ENCODE assay signal across 27 cellular contexts in the genomic region with DNA sequence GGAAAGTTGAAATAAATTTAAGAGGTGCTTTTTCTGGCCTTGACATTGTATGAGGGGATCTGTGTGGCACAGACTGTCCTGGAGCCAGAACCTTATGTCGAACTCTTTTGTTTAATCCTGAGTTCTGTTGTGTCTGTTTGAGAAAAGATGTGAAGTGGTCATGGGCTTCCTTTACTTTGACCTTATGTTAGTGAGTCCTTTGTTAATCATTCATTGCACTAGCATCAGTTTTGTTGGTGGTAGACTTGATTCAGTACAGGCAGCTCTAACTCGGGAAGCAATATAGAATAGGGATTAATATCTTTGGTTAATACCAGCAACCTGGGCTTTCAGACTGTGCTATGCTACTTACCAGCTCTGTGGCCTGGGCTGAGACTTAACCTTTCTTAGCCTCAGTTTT.
"Had no signal": no experiment of that assay in that cellular context is flagged by ENCODE, and none has a peak within 500 bp of the region (broad histone marks: within the 10 kb centered on the region; RNA-seq: fewer than 3 reads in every experiment).

No MANE protein-coding gene starts in this region.

- H3K36me3 Mint-ChIP-seq: activated naive CD8-positive, alpha-beta T cell; brain; T-cell had no signal

- H3K27me3 Mint-ChIP-seq: activated CD4-positive, alpha-beta memory T cell treated with anti-CD3 and anti-CD28 coated beads, Interleukin-2, amount 10 ng/mL, durations not matched to agents 7 days and 5 days; activated CD4-positive, alpha-beta T cell treated with anti-CD3 and anti-CD28 coated beads for 36 hours; activated naive CD8-positive, alpha-beta T cell; activated T-helper 17 cell treated with anti-CD3 and anti-CD28 coated beads, Interleukin-2, amount 50 U/mL, for 72 hours; central memory CD8-positive, alpha-beta T cell; T-cell had no signal

- H3K4me3 Mint-ChIP-seq: activated CD4-positive, alpha-beta memory T cell treated with anti-CD3 and anti-CD28 coated beads, Interleukin-2, amount 10 ng/mL, durations not matched to agents 7 days and 5 days; activated CD4-positive, alpha-beta T cell treated with anti-CD3 and anti-CD28 coated beads for 36 hours; activated naive CD4-positive, alpha-beta T cell treated with anti-CD3 and anti-CD28 coated beads for 36 hours; activated naive CD8-positive, alpha-beta T cell; activated T-helper 17 cell treated with anti-CD3 and anti-CD28 coated beads, Interleukin-2, amount 50 U/mL, for 72 hours; central memory CD8-positive, alpha-beta T cell; T-cell had no signal

- H3K27ac Mint-ChIP-seq: activated CD4-positive, alpha-beta memory T cell treated with anti-CD3 and anti-CD28 coated beads, Interleukin-2, amount 10 ng/mL, durations not matched to agents 7 days and 5 days; activated CD4-positive, alpha-beta T cell treated with anti-CD3 and anti-CD28 coated beads for 36 hours; activated naive CD4-positive, alpha-beta T cell treated with anti-CD3 and anti-CD28 coated beads for 36 hours; activated naive CD8-positive, alpha-beta T cell; activated T-helper 17 cell treated with anti-CD3 and anti-CD28 coated beads, Interleukin-2, amount 50 U/mL, for 72 hours; T-cell had no signal

- H3K4me3 ChIP-seq: K562 had no signal

- H3K4me1 Mint-ChIP-seq: activated CD4-positive, alpha-beta memory T cell treated with anti-CD3 and anti-CD28 coated beads, Interleukin-2, amount 10 ng/mL, durations not matched to agents 7 days and 5 days; activated CD4-positive, alpha-beta T cell treated with anti-CD3 and anti-CD28 coated beads for 36 hours; activated T-helper 17 cell treated with anti-CD3 and anti-CD28 coated beads, Interleukin-2, amount 50 U/mL, for 72 hours; central memory CD8-positive, alpha-beta T cell; T-cell had no signal

- ATAC-seq: activated CD4-positive, alpha-beta T cell treated with anti-CD3 and anti-CD28 coated beads for 36 hours; activated T-helper 17 cell treated with anti-CD3 and anti-CD28 coated beads, Interleukin-2, amount 50 U/mL, for 72 hours; K562; PC-3; T-cell had no signal

- H3K9me3 Mint-ChIP-seq: activated CD4-positive, alpha-beta memory T cell treated with anti-CD3 and anti-CD28 coated beads, Interleukin-2, amount 10 ng/mL, durations not matched to agents 7 days and 5 days; activated naive CD4-positive, alpha-beta T cell treated with anti-CD3 and anti-CD28 coated beads for 36 hours; activated T-helper 17 cell treated with anti-CD3 and anti-CD28 coated beads, Interleukin-2, amount 50 U/mL, for 72 hours; T-cell had no signal

- DNase-seq: activated CD4-positive, alpha-beta memory T cell treated with anti-CD3 and anti-CD28 coated beads, Interleukin-2, amount 10 ng/mL, durations not matched to agents 7 days and 5 days; activated CD4-positive, alpha-beta T cell treated with anti-CD3 and anti-CD28 coated beads for 36 hours; activated CD4-positive, alpha-beta T cell treated with anti-CD3 and anti-CD28 coated beads, Interleukin-2, amount 50 U/mL, for 1 hour; activated gamma-delta T cell; activated naive CD4-positive, alpha-beta T cell treated with anti-CD3 and anti-CD28 coated beads for 36 hours; activated T-cell treated with anti-CD3 and anti-CD28 coated beads for 4 hours; activated T-cell treated with anti-CD3 and anti-CD28 coated beads, Interleukin-2, amount 50 U/mL, for 48 hours; amygdala; MM.1S; NCI-H146; NCI-H187 treated with DMSO at 0.1 percent for 48 hours; NCI-H2081 treated with DMSO at 0.1 percent for 48 hours; NCI-H2171; NCI-H226; NCI-H510A; NCI-H526 treated with DMSO at 0.1 percent for 48 hours; NCI-H82; PC-3; SIG-M5; T-cell; T-helper 2 cell; T1000 had no signal
